8 cellular contexts compared by ENCODE assay signal in genomic region chr1:26993237-26994019, GRCh38. TPM values are rescaled to one million over a fixed set of nuclear protein-coding genes. Genes with fewer than 3 reads are reported as not detected.
DNase-seq lines count a peak whose midpoint lies in the region; ATAC-seq and TF ChIP-seq lines count a peak whose summit lies in the region.

Gene TRNP1, plus strand, starts transcription at chr1:26993692. Its CDS starts 95 bp downstream, at chr1:26993787.

- intact Hi-C loops in activated CD8-positive, alpha-beta T cell treated with anti-CD3 and anti-CD28 coated beads for 36 hours (cut with micrococcal nuclease) = no loop called here
- intact Hi-C loops in lower lobe of right lung (cut with DNase I) = no loop called here

- H3K4me3 ChIP-seq in HEK293 (ENCODE audit: low read depth, low read length) (peak within 1 kb of the TSS; percentile 57), ectodermal cell (ENCODE audit: insufficient read depth, low read depth, low read length) (peak within 1 kb of the TSS; percentile 57), lower lobe of right lung (peak within 1 kb of the TSS; percentile 69)

- no peaks in the 10 kb centered on the region for H3K9me3 Mint-ChIP-seq in activated CD8-positive, alpha-beta T cell treated with anti-CD3 and anti-CD28 coated beads for 36 hours

- H3K27ac ChIP-seq in HEK293 (ENCODE audit: extremely low read depth, low read depth, low read length) (peak within 1 kb of the TSS; percentile 44; the same call in 1 of the 2 replicates), ectodermal cell (ENCODE audit: insufficient read depth, low read depth, low read length, poor library complexity, severe bottlenecking) (no peak within 1 kb of the TSS), lower lobe of right lung (peak within 1 kb of the TSS; percentile 76)

- peak; percentile 42; the same call in 1 of the 2 replicates for TF ChIP-seq CTCF in HEK293 (tag by site-specific recombination; IDR thresholded peaks at IDR 0.05)
- no peak for TF ChIP-seq CTCF in activated CD8-positive, alpha-beta T cell treated with anti-CD3 and anti-CD28 coated beads for 36 hours (IDR thresholded peaks at IDR 0.05)
- no peak for TF ChIP-seq CTCF in lower lobe of right lung (IDR thresholded peaks at IDR 0.05)

- CTCF ChIA-PET in HEK293 (lab: Yijun Ruan, JAX) = interaction anchor here (0.8 to 9.3 kb wide), 8 partner anchors 10 to 184 kb away, joined by 3 to 141 read pairs (median 6); partner anchors contain the start of gene KDF1
- CTCF ChIA-PET in activated CD8-positive, alpha-beta T cell treated with anti-CD3 and anti-CD28 coated beads for 36 hours (lab: Charles Lee) = interaction anchor here (0.8 to 8.1 kb wide), 8 partner anchors 9 to 307 kb away, joined by 3 to 72 read pairs (median 4); partner anchors contain the start of gene TENT5B

- peak; percentile 68 for ATAC-seq in activated CD8-positive, alpha-beta T cell treated with anti-CD3 and anti-CD28 coated beads for 36 hours
- ATAC-seq in lower lobe of right lung (peak; percentile 76), HG02623 (IDR thresholded peaks at IDR 0.05; ENCODE audit: unreplicated experiment) (no peak)

- no peaks in the 10 kb centered on the region for H3K36me3 Mint-ChIP-seq in activated CD8-positive, alpha-beta T cell treated with anti-CD3 and anti-CD28 coated beads for 36 hours (ENCODE audit: low read depth)

- peaks cover 21% of the 10 kb centered on the region for H3K4me1 Mint-ChIP-seq in activated CD8-positive, alpha-beta T cell treated with anti-CD3 and anti-CD28 coated beads for 36 hours (ENCODE audit: low read depth)

- DNase-seq in Caki2 (ENCODE audit: low read depth) = peak; percentile 89
- DNase-seq in NCI-H446 treated with DMSO at 0.1 percent for 48 hours (lab: John Stamatoyannopoulos, UW) = peak; percentile 39
- DNase-seq in activated CD8-positive, alpha-beta T cell treated with anti-CD3 and anti-CD28 coated beads for 36 hours = peak; percentile 79
- peak; percentile 81 for DNase-seq in lower lobe of right lung
- DNase-seq in stimulated activated CD4-positive, alpha-beta T cell treated with anti-CD3 and anti-CD28 coated beads, TNF-alpha, amount 100 ng/mL, for 1 hour (ENCODE audit: low read depth in 3 of 3, low spot score in 1 of 3) = peak; percentile 31 to 61 (median 49)

- WGBS in ectodermal cell, 2 experiments = 0% methylated on average over 56 to 61 of the region's 61 CpGs

- H3K4me1 ChIP-seq in HEK293 (ENCODE audit: control insufficient read depth, insufficient read depth, low read length) (no peaks in the 10 kb centered on the region; the same call in 1 of the 2 replicates), ectodermal cell (ENCODE audit: control insufficient read depth, insufficient read depth, low read length) (peaks cover 9% of the 10 kb centered on the region), lower lobe of right lung (peaks cover 39% of the 10 kb centered on the region)

- H3K27ac Mint-ChIP-seq in activated CD8-positive, alpha-beta T cell treated with anti-CD3 and anti-CD28 coated beads for 36 hours = peak within 1 kb of the TSS; percentile 30

- H3K9me3 ChIP-seq in HEK293 (ENCODE audit: control insufficient read depth, insufficient read depth, low read depth, low read length) (no peaks in the 10 kb centered on the region), ectodermal cell (ENCODE audit: control insufficient read depth, low read length) (no peaks in the 10 kb centered on the region), lower lobe of right lung (no peaks in the 10 kb centered on the region)

- in situ Hi-C loops in Caki2 (cut with HindIII; ENCODE audit: low pct_unique_long_range_greater_than_20kb, low sequenced_read_pairs) = no loop called here

- peak within 1 kb of the TSS; percentile 74 for H3K4me3 Mint-ChIP-seq in activated CD8-positive, alpha-beta T cell treated with anti-CD3 and anti-CD28 coated beads for 36 hours

- H3K27me3 ChIP-seq in ectodermal cell (ENCODE audit: control insufficient read depth, insufficient read depth, low read length, poor library complexity, severe bottlenecking) (peaks cover 63% of the 10 kb centered on the region), lower lobe of right lung (ENCODE audit: low read depth) (peaks cover 21% of the 10 kb centered on the region)

- H3K36me3 ChIP-seq in HEK293 (ENCODE audit: control insufficient read depth in 2 of 2, insufficient read depth in 1 of 2, low read length in 2 of 2) (peaks cover 0 to 6% of the 10 kb centered on the region in 2 experiments; a peak in 2 of 3 replicates), ectodermal cell (ENCODE audit: control insufficient read depth, insufficient read depth, low read length) (no peaks in the 10 kb centered on the region), lower lobe of right lung (no peaks in the 10 kb centered on the region)

- POLR2A ChIA-PET in HEK293 (lab: Yijun Ruan, JAX) = interaction anchor here (0.5 to 2.2 kb wide), 12 partner anchors 15 to 352 kb away, joined by 3 to 10 read pairs (median 4); partner anchors contain the start of genes GPN2, KDF1 and TENT5B
- POLR2A ChIA-PET in activated CD8-positive, alpha-beta T cell treated with anti-CD3 and anti-CD28 coated beads for 36 hours (lab: Charles Lee) = no interaction called here

- H3K27me3 Mint-ChIP-seq in activated CD8-positive, alpha-beta T cell treated with anti-CD3 and anti-CD28 coated beads for 36 hours = peaks cover 49% of the 10 kb centered on the region

TF ChIP-seq in HEK293, 187 proteins besides CTCF, POLR2A, EP300 and RAD21 (continues in another document):
- TF ChIP-seq ZNF202 (tag by site-specific recombination; IDR thresholded peaks at IDR 0.05; ENCODE audit: borderline replicate concordance) (no peak), ZNF239 (tag by site-specific recombination; IDR thresholded peaks at IDR 0.05) (no peak), BCL11A (tag by site-specific recombination; IDR thresholded peaks at IDR 0.05; ENCODE audit: low read depth) (peak; percentile 47; the same call in 1 of the 2 replicates), SCRT2 (tag by site-specific recombination; IDR thresholded peaks at IDR 0.05) (no peak), ZNF292 (tag by site-specific recombination; IDR thresholded peaks at IDR 0.05; ENCODE audit: borderline replicate concordance, low read depth) (no peak), ZBTB20 (tag by site-specific recombination; IDR thresholded peaks at IDR 0.05) (peak; percentile 53), GLIS2 (tag by site-specific recombination; IDR thresholded peaks at IDR 0.05) (peak; percentile 73), GLI2 (tag by site-specific recombination; IDR thresholded peaks at IDR 0.05; ENCODE audit: borderline replicate concordance, low read depth) (no peak), ZSCAN16 (tag by site-specific recombination; IDR thresholded peaks at IDR 0.05) (no peak), ZNF391 (tag by site-specific recombination; IDR thresholded peaks at IDR 0.05; ENCODE audit: borderline replicate concordance, low read depth) (0 out of 2 replicates have a peak, but pooled peaks have one; percentile 34), ZNF658 (tag by site-specific recombination; IDR thresholded peaks at IDR 0.05) (no peak), ZBTB49 (tag by site-specific recombination; IDR thresholded peaks at IDR 0.05; ENCODE audit: low read depth) (no peak), MYNN (tag by site-specific recombination; IDR thresholded peaks at IDR 0.05; ENCODE audit: borderline replicate concordance) (no peak)

RNA-seq across cellular contexts. Expression of gene TRNP1, which starts in this region (rescaled TPM):
- total RNA-seq in Caki2 (2014; rRNA removed; shearing (Covaris generic); ENCODE audit: low replicate concordance) = 177 and 245 TPM in 2 replicates
- under 1 TPM; 0.16 to 0.38 TPM for total RNA-seq in activated CD8-positive, alpha-beta T cell treated with anti-CD3 and anti-CD28 coated beads for 36 hours
- polyA plus RNA-seq in ectodermal cell (2013, experiment 1 of 4) = 1.4 TPM
- polyA plus RNA-seq in ectodermal cell (2013, experiment 2 of 4) = 1.8 TPM
- 1.8 TPM for polyA plus RNA-seq in ectodermal cell (2013, experiment 3 of 4)
- 2.3 TPM for polyA plus RNA-seq in ectodermal cell (2013, experiment 4 of 4)
- 15.3 TPM for total RNA-seq in lower lobe of right lung

Comparison
In these comparisons a context has a peak if more than half of its experiments do, and no peak if none do; other contexts are left out.
1. RNA of gene TRNP1 (total RNA-seq): 177 to 245 TPM in Caki2; 15.3 TPM in lower lobe of right lung (single experiment) and 0.16 to 0.38 TPM in activated CD8-positive, alpha-beta T cell treated with anti-CD3 and anti-CD28 coated beads for 36 hours; every median in the first group is over 10 times any median in the second.
2. Peak in DNase-seq and ATAC-seq in activated CD8-positive, alpha-beta T cell treated with anti-CD3 and anti-CD28 coated beads for 36 hours; RNA of the gene not detected or under 1 TPM.
3. DNase-seq: peak in every context shown above with its lines; median percentile 89 in Caki2; 81 in lower lobe of right lung; 79 in activated CD8-positive, alpha-beta T cell treated with anti-CD3 and anti-CD28 coated beads for 36 hours; 49 in stimulated activated CD4-positive, alpha-beta T cell treated with anti-CD3 and anti-CD28 coated beads, TNF-alpha, amount 100 ng/mL, for 1 hour; 39 in NCI-H446 treated with DMSO at 0.1 percent for 48 hours.
4. Peak in every context shown above with its lines, with median percentiles within 50 percentile points of each other: H3K4me3 ChIP-seq.